Comparison of ENCODE assay signal across 16 cellular contexts in genomic region chr9:131982683-131983239, GRCh38.
A peak's percentile ranks its signal among the peaks of the same experiment; 100 is the strongest.
DNase-seq lines count a peak whose midpoint lies in the region; ATAC-seq and TF ChIP-seq lines count a peak whose summit lies in the region.
"Had no signal": no experiment of that assay in that cellular context is flagged by ENCODE, and none has a peak within 500 bp of the region (broad histone marks: within the 10 kb centered on the region; RNA-seq: fewer than 3 reads in every experiment).

No MANE protein-coding gene starts in this region.

- ATAC-seq in GM19452 (IDR thresholded peaks at IDR 0.05; ENCODE audit: unreplicated experiment) = peak; percentile 61
- no peak for ATAC-seq in GM21360 (IDR thresholded peaks at IDR 0.05; ENCODE audit: unreplicated experiment)
- ATAC-seq in Right ventricle myocardium superior (ENCODE audit: poor library complexity) = no peak

- H3K36me3 Mint-ChIP-seq in activated naive CD8-positive, alpha-beta T cell treated with anti-CD3 and anti-CD28 coated beads for 36 hours = peaks cover 2% of the 10 kb centered on the region

- no peaks in the 10 kb centered on the region for H3K9me3 Mint-ChIP-seq in activated naive CD8-positive, alpha-beta T cell treated with anti-CD3 and anti-CD28 coated beads for 36 hours
- H3K9me3 Mint-ChIP-seq: nephron progenitor cell had no signal

- H3K4me1 ChIP-seq in BLaER1 = peaks cover 44% of the 10 kb centered on the region
- H3K4me1 ChIP-seq: Caco-2 had no signal

- no peak overlapping the region for H3K4me3 ChIP-seq in BLaER1
- H3K4me3 ChIP-seq in fibroblast of mammary gland (ENCODE audit: control insufficient read depth, low read depth, low read length) = no peak overlapping the region
- H3K4me3 ChIP-seq in brain microvascular endothelial cell (ENCODE audit: low read depth, low read length) = no peak overlapping the region
- H3K4me3 ChIP-seq: esophagus muscularis mucosa had no signal

- H3K27ac Mint-ChIP-seq in activated naive CD8-positive, alpha-beta T cell treated with anti-CD3 and anti-CD28 coated beads for 36 hours = no peak overlapping the region
- H3K27ac Mint-ChIP-seq: nephron progenitor cell had no signal

- H4K20me1 ChIP-seq in BLaER1 = no peaks in the 10 kb centered on the region

- H3K27me3 Mint-ChIP-seq in activated naive CD8-positive, alpha-beta T cell treated with anti-CD3 and anti-CD28 coated beads for 36 hours = no peaks in the 10 kb centered on the region

- H3K9me3 ChIP-seq in BLaER1 = no peaks in the 10 kb centered on the region
- H3K9me3 ChIP-seq: Caco-2, esophagus muscularis mucosa had no signal

- H3K27me3 ChIP-seq in BLaER1 (no peaks in the 10 kb centered on the region), brain microvascular endothelial cell (replicated peaks) (no peaks in the 10 kb centered on the region)
- H3K27me3 ChIP-seq: esophagus muscularis mucosa had no signal

- intact Hi-C loops in Right ventricle myocardium superior (cut with DNase I) = no loop called here

- TF ChIP-seq CTCF in fibroblast of mammary gland (conservative IDR thresholded peaks at IDR 0.05; ENCODE audit: control insufficient read depth, insufficient read depth, low read depth, low read length) = no peak
- TF ChIP-seq CTCF in brain microvascular endothelial cell (IDR thresholded peaks at IDR 0.05; ENCODE audit: low read depth, low read length, missing control alignments) = no peak

- no peak overlapping the region for H3K4me3 Mint-ChIP-seq in activated naive CD8-positive, alpha-beta T cell treated with anti-CD3 and anti-CD28 coated beads for 36 hours
- H3K4me3 Mint-ChIP-seq: nephron progenitor cell had no signal

- peaks cover 10% of the 10 kb centered on the region for H3K4me1 Mint-ChIP-seq in activated naive CD8-positive, alpha-beta T cell treated with anti-CD3 and anti-CD28 coated beads for 36 hours

- H3K27ac ChIP-seq in BLaER1 (no peak overlapping the region), brain microvascular endothelial cell (no peak overlapping the region)
- H3K27ac ChIP-seq: esophagus muscularis mucosa had no signal

- peak overlapping the region; percentile 75 for H3K4me2 ChIP-seq in BLaER1

- DNase-seq in M059J (ENCODE audit: low read depth) (peak; percentile 73), fibroblast of mammary gland (ENCODE audit: low read depth) (peak; percentile 75), Right ventricle myocardium superior (no peak), brain microvascular endothelial cell (no peak)
- no peak for DNase-seq in activated naive CD8-positive, alpha-beta T cell treated with anti-CD3 and anti-CD28 coated beads for 36 hours
- DNase-seq: activated naive CD4-positive, alpha-beta T cell treated with anti-CD3 and anti-CD28 coated beads, Interleukin-2, amount 50 U/mL, for 16 hours; Caco-2; GF-D8; mesendoderm; NCI-H2029 treated with DMSO at 0.1 percent for 48 hours; NCI-H524; nephron progenitor cell had no signal

- in situ Hi-C loops in brain microvascular endothelial cell (cut with HindIII; ENCODE audit: low pct_ligation_motif_present, low sequenced_read_pairs) = no loop called here

- H3K36me3 ChIP-seq in BLaER1 (no peaks in the 10 kb centered on the region), brain microvascular endothelial cell (replicated peaks) (no peaks in the 10 kb centered on the region)
- H3K36me3 ChIP-seq: esophagus muscularis mucosa had no signal

- H3K9ac ChIP-seq in BLaER1 = no peak overlapping the region

Comparison
In these comparisons a context has a peak if more than half of its experiments do, and no peak if none do; other contexts are left out.
1. DNase-seq: peak in M059J (single experiment) and fibroblast of mammary gland (single experiment); none in activated naive CD8-positive, alpha-beta T cell treated with anti-CD3 and anti-CD28 coated beads for 36 hours (single experiment), Right ventricle myocardium superior (single experiment) and brain microvascular endothelial cell (single experiment).